ENCODE assay signal across 1 cellular context in the genomic region with DNA sequence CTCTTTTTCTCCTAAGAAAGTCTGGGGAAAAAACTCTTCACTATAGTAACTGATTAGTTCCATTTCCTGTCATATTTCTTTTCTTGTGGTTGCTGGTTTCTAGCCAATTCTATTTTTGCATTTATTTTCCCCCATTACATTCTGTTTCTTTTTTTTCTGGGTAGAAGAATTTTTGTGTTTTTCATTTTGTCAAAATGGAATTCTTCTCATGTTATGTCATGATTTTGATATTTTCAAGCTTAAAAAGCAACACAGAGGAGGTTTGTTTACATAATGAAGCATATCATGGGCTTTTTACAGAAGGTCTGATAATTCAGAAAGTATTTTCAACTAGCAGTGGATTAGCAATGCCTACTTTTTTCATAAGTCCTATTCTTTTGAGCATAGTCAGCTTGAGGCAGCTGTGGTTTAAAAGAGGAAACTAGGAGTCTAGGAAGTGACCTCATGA.
TF ChIP-seq lines count a peak whose summit lies in the region.

No MANE protein-coding gene starts in this region.

TF ChIP-seq in GM12878, 131 proteins besides CTCF, POLR2A, EP300 and RAD21 (continued from another document):
- TF ChIP-seq, protein P1, sequence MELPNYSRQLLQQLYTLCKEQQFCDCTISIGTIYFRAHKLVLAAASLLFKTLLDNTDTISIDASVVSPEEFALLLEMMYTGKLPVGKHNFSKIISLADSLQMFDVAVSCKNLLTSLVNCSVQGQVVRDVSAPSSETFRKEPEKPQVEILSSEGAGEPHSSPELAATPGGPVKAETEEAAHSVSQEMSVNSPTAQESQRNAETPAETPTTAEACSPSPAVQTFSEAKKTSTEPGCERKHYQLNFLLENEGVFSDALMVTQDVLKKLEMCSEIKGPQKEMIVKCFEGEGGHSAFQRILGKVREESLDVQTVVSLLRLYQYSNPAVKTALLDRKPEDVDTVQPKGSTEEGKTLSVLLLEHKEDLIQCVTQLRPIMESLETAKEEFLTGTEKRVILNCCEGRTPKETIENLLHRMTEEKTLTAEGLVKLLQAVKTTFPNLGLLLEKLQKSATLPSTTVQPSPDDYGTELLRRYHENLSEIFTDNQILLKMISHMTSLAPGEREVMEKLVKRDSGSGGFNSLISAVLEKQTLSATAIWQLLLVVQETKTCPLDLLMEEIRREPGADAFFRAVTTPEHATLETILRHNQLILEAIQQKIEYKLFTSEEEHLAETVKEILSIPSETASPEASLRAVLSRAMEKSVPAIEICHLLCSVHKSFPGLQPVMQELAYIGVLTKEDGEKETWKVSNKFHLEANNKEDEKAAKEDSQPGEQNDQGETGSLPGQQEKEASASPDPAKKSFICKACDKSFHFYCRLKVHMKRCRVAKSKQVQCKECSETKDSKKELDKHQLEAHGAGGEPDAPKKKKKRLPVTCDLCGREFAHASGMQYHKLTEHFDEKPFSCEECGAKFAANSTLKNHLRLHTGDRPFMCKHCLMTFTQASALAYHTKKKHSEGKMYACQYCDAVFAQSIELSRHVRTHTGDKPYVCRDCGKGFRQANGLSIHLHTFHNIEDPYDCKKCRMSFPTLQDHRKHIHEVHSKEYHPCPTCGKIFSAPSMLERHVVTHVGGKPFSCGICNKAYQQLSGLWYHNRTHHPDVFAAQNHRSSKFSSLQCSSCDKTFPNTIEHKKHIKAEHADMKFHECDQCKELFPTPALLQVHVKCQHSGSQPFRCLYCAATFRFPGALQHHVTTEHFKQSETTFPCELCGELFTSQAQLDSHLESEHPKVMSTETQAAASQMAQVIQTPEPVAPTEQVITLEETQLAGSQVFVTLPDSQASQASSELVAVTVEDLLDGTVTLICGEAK (IDR thresholded peaks at IDR 0.05; ENCODE audit: borderline replicate concordance) = no peak
- TF ChIP-seq, protein P2, sequence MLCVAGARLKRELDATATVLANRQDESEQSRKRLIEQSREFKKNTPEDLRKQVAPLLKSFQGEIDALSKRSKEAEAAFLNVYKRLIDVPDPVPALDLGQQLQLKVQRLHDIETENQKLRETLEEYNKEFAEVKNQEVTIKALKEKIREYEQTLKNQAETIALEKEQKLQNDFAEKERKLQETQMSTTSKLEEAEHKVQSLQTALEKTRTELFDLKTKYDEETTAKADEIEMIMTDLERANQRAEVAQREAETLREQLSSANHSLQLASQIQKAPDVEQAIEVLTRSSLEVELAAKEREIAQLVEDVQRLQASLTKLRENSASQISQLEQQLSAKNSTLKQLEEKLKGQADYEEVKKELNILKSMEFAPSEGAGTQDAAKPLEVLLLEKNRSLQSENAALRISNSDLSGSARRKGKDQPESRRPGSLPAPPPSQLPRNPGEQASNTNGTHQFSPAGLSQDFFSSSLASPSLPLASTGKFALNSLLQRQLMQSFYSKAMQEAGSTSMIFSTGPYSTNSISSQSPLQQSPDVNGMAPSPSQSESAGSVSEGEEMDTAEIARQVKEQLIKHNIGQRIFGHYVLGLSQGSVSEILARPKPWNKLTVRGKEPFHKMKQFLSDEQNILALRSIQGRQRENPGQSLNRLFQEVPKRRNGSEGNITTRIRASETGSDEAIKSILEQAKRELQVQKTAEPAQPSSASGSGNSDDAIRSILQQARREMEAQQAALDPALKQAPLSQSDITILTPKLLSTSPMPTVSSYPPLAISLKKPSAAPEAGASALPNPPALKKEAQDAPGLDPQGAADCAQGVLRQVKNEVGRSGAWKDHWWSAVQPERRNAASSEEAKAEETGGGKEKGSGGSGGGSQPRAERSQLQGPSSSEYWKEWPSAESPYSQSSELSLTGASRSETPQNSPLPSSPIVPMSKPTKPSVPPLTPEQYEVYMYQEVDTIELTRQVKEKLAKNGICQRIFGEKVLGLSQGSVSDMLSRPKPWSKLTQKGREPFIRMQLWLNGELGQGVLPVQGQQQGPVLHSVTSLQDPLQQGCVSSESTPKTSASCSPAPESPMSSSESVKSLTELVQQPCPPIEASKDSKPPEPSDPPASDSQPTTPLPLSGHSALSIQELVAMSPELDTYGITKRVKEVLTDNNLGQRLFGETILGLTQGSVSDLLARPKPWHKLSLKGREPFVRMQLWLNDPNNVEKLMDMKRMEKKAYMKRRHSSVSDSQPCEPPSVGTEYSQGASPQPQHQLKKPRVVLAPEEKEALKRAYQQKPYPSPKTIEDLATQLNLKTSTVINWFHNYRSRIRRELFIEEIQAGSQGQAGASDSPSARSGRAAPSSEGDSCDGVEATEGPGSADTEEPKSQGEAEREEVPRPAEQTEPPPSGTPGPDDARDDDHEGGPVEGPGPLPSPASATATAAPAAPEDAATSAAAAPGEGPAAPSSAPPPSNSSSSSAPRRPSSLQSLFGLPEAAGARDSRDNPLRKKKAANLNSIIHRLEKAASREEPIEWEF (IDR thresholded peaks at IDR 0.05; ENCODE audit: insufficient replicate concordance, low read depth, low read length) = no peak
- TF ChIP-seq NR2F1 (conservative IDR thresholded peaks at IDR 0.05) = no peak
